In genomic region chr4:78056265-78057129, GRCh38 we compare ENCODE assay signal across 8 cellular contexts. TPM values are rescaled to one million over a fixed set of nuclear protein-coding genes. Genes with fewer than 3 reads are reported as not detected.
DNase-seq lines count a peak whose midpoint lies in the region; ATAC-seq, FAIRE-seq and TF ChIP-seq lines count a peak whose summit lies in the region.

No MANE protein-coding gene starts in this region.

- H3K4me3 Mint-ChIP-seq in natural killer cell treated with Interleukin-12 subunit alpha and Interleukin-12 subunit beta and Interleukin-15 and Interleukin-18, amount 100 ng/mL, for 72 hours: peak overlapping the region; percentile 91

- no peaks in the 10 kb centered on the region for H3K9me3 Mint-ChIP-seq in natural killer cell treated with Interleukin-12 subunit alpha and Interleukin-12 subunit beta and Interleukin-15 and Interleukin-18, amount 100 ng/mL, for 72 hours

- H3K27me3 Mint-ChIP-seq in natural killer cell treated with Interleukin-12 subunit alpha and Interleukin-12 subunit beta and Interleukin-15 and Interleukin-18, amount 100 ng/mL, for 72 hours: peaks cover 34 to 58% of the 10 kb centered on the region in 2 donors

- H3K4me1 Mint-ChIP-seq in natural killer cell treated with Interleukin-12 subunit alpha and Interleukin-12 subunit beta and Interleukin-15 and Interleukin-18, amount 100 ng/mL, for 72 hours (ENCODE audit: low read depth in 2 of 2): peaks cover 21 to 23% of the 10 kb centered on the region in 2 donors

- H3K4me3 ChIP-seq in fibroblast of villous mesenchyme (ENCODE audit: low read depth, low read length): peak overlapping the region; percentile 59

- peak; percentile 85 for ATAC-seq in HG03097 (IDR thresholded peaks at IDR 0.05; ENCODE audit: low FRiP score, unreplicated experiment)
- peak; percentile 55 to 69 for ATAC-seq in natural killer cell treated with Interleukin-12 subunit alpha and Interleukin-12 subunit beta and Interleukin-15 and Interleukin-18, amount 100 ng/mL, for 72 hours

- no peak for TF ChIP-seq CTCF in fibroblast of villous mesenchyme (IDR thresholded peaks at IDR 0.05; ENCODE audit: insufficient read depth, low read depth, low read length)

- DNase-seq in AG08396 (ENCODE audit: low spot score) (peak; percentile 45), GM18507 (ENCODE audit: extremely low spot score, insufficient read length, low read depth) (no peak), NCI-H2171 (lab: John Stamatoyannopoulos, UW) (peak; percentile 79), fibroblast of villous mesenchyme (ENCODE audit: low read depth) (peak; percentile 41), KG1 (lab: John Stamatoyannopoulos, UW) (no peak)
- DNase-seq in activated CD8-positive, alpha-beta memory T cell treated with anti-CD3 and anti-CD28 coated beads, Interleukin-2, amount 50 U/mL, for 48 hours: peak; percentile 57
- DNase-seq in natural killer cell treated with Interleukin-12 subunit alpha and Interleukin-12 subunit beta and Interleukin-15 and Interleukin-18, amount 100 ng/mL, for 72 hours (ENCODE audit: low spot score): no peak

- FAIRE-seq in GM18507 (lab: Jason Lieb, UNC): peak; percentile 78

- H3K27ac Mint-ChIP-seq in natural killer cell treated with Interleukin-12 subunit alpha and Interleukin-12 subunit beta and Interleukin-15 and Interleukin-18, amount 100 ng/mL, for 72 hours: no peak overlapping the region

- no peaks in the 10 kb centered on the region for H3K36me3 Mint-ChIP-seq in natural killer cell treated with Interleukin-12 subunit alpha and Interleukin-12 subunit beta and Interleukin-15 and Interleukin-18, amount 100 ng/mL, for 72 hours

RNA-seq across cellular contexts. Expression of gene FRAS1, which starts 0.6 kb away (rescaled TPM):
- total RNA-seq in fibroblast of villous mesenchyme: 0.97 and 1.3 TPM in 2 replicates
- under 1 TPM in 1 of 2 donors, not detected in 1; 0.17 TPM for total RNA-seq in natural killer cell treated with Interleukin-12 subunit alpha and Interleukin-12 subunit beta and Interleukin-15 and Interleukin-18, amount 100 ng/mL, for 72 hours

Comparison
In these comparisons a context has a peak if more than half of its experiments do, and no peak if none do; other contexts are left out.
1. DNase-seq: peak in AG08396 (single experiment), NCI-H2171 (single experiment), activated CD8-positive, alpha-beta memory T cell treated with anti-CD3 and anti-CD28 coated beads, Interleukin-2, amount 50 U/mL, for 48 hours (single experiment) and fibroblast of villous mesenchyme (single experiment); none in GM18507 (single experiment), natural killer cell treated with Interleukin-12 subunit alpha and Interleukin-12 subunit beta and Interleukin-15 and Interleukin-18, amount 100 ng/mL, for 72 hours (single experiment) and KG1 (single experiment).